26 cellular contexts compared by ENCODE assay signal in genomic region chr12:33653362-33653761, GRCh38.
"Had no signal": no experiment of that assay in that cellular context is flagged by ENCODE, and none has a peak within 500 bp of the region (broad histone marks: within the 10 kb centered on the region; RNA-seq: fewer than 3 reads in every experiment).

No MANE protein-coding gene starts in this region.

- H3K4me1 ChIP-seq: colonic mucosa, esophagus squamous epithelium, gastrocnemius medialis, heart right ventricle, left lung, lower lobe of right lung had no signal

- ATAC-seq: effector memory CD8-positive, alpha-beta T cell; esophagus mucosa; gastrocnemius medialis; heart right ventricle; left cardiac atrium; left lung; left ventricle myocardium superior; lower lobe of right lung; mucosa of descending colon had no signal

- DNase-seq: colonic mucosa; cortex of kidney; effector CD8-positive, alpha-beta T cell; effector memory CD8-positive, alpha-beta T cell; endodermal cell; erythroblast; esophagus squamous epithelium; foreskin fibroblast; foreskin melanocyte; gastrocnemius medialis; glutamatergic neuron; head of caudate nucleus; heart right ventricle; hippocampal formation; left cardiac atrium; left lung; left ventricle myocardium superior; lower lobe of right lung; mesenchymal stem cell; mucosa of descending colon; naive B cell had no signal

- H3K27me3 ChIP-seq: colonic mucosa, esophagus squamous epithelium, gastrocnemius medialis, heart right ventricle, left lung had no signal

- FAIRE-seq: endometrium, islet of Langerhans, keratinocyte had no signal

- H3K27ac ChIP-seq: colonic mucosa, epithelial cell of prostate, esophagus squamous epithelium, gastrocnemius medialis, heart right ventricle, left lung, lower lobe of right lung had no signal

- H3K9me3 ChIP-seq: colonic mucosa, esophagus squamous epithelium, gastrocnemius medialis, lower lobe of right lung, mucosa of descending colon had no signal

- H3K4me3 ChIP-seq: colonic mucosa, esophagus squamous epithelium, gastrocnemius medialis, heart right ventricle, left lung, lower lobe of right lung, mucosa of descending colon had no signal

- H3K36me3 ChIP-seq: colonic mucosa, esophagus squamous epithelium, gastrocnemius medialis, heart right ventricle, left lung, lower lobe of right lung had no signal
